In genomic region chr12:108232565-108232964, GRCh38 we compare ENCODE assay signal across 2 cellular contexts.
TF ChIP-seq lines count a peak whose summit lies in the region.

No MANE protein-coding gene starts in this region.

TF ChIP-seq in HEK293, 187 proteins besides CTCF, POLR2A, EP300 and RAD21:
- TF ChIP-seq, protein P1, sequence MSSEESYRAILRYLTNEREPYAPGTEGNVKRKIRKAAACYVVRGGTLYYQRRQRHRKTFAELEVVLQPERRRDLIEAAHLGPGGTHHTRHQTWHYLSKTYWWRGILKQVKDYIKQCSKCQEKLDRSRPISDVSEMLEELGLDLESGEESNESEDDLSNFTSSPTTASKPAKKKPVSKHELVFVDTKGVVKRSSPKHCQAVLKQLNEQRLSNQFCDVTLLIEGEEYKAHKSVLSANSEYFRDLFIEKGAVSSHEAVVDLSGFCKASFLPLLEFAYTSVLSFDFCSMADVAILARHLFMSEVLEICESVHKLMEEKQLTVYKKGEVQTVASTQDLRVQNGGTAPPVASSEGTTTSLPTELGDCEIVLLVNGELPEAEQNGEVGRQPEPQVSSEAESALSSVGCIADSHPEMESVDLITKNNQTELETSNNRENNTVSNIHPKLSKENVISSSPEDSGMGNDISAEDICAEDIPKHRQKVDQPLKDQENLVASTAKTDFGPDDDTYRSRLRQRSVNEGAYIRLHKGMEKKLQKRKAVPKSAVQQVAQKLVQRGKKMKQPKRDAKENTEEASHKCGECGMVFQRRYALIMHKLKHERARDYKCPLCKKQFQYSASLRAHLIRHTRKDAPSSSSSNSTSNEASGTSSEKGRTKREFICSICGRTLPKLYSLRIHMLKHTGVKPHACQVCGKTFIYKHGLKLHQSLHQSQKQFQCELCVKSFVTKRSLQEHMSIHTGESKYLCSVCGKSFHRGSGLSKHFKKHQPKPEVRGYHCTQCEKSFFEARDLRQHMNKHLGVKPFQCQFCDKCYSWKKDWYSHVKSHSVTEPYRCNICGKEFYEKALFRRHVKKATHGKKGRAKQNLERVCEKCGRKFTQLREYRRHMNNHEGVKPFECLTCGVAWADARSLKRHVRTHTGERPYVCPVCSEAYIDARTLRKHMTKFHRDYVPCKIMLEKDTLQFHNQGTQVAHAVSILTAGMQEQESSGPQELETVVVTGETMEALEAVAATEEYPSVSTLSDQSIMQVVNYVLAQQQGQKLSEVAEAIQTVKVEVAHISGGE (tag by site-specific recombination; conservative IDR thresholded peaks at IDR 0.05; ENCODE audit: low read depth): no peak
- TF ChIP-seq ZNF658 (tag by site-specific recombination; IDR thresholded peaks at IDR 0.05) (no peak), SP7 (tag by site-specific recombination; IDR thresholded peaks at IDR 0.05) (no peak), ZBTB8A (tag by site-specific recombination; IDR thresholded peaks at IDR 0.05) (no peak), ZNF394 (tag by site-specific recombination; IDR thresholded peaks at IDR 0.05; ENCODE audit: borderline replicate concordance) (no peak), SCRT2 (tag by site-specific recombination; IDR thresholded peaks at IDR 0.05) (0 out of 2 replicates have a peak, but pooled peaks have one; percentile 14)
TF ChIP-seq in HEK293: peak in this region for 1.

TF ChIP-seq in H1, 55 proteins besides CTCF, POLR2A, EP300 and RAD21:
- no peak for TF ChIP-seq RNF2 (IDR thresholded peaks at IDR 0.05; ENCODE audit: borderline replicate concordance, low read depth, low read length, missing control alignments, poor library complexity, severe bottlenecking)
- TF ChIP-seq POU5F1 (IDR thresholded peaks at IDR 0.05; ENCODE audit: low read depth, low read length): no peak
- TF ChIP-seq CBX5 (IDR thresholded peaks at IDR 0.05; ENCODE audit: low read depth, low read length): no peak
